8 cellular contexts compared by ENCODE assay signal in genomic region chr16:84754353-84754856, GRCh38. TPM values are rescaled to one million over a fixed set of nuclear protein-coding genes. Genes with fewer than 3 reads are reported as not detected.
DNase-seq lines count a peak whose midpoint lies in the region; ATAC-seq and TF ChIP-seq lines count a peak whose summit lies in the region.

No MANE protein-coding gene starts in this region.

- CTCF ChIA-PET in naive thymus-derived CD4-positive, alpha-beta T cell (lab: Charles Lee) = interaction anchor here (1.0 to 5.6 kb wide), 18 partner anchors 12 to 332 kb away, joined by 3 to 138 read pairs (median 6); no protein-coding TSS in a partner anchor

- no peak overlapping the region for H3K4me2 ChIP-seq in OCI-LY1 (ENCODE audit: low read length)

- no peaks in the 10 kb centered on the region for H4K20me1 ChIP-seq in OCI-LY1 (ENCODE audit: insufficient read depth, low read length)

- H3K36me3 Mint-ChIP-seq in naive thymus-derived CD4-positive, alpha-beta T cell = peaks cover 0 to 8% (median 4%) of the 10 kb centered on the region in 5 donors

- H3K36me3 ChIP-seq in OCI-LY1 (ENCODE audit: insufficient read depth, low read length) (peaks cover 50% of the 10 kb centered on the region), esophagus (ENCODE audit: control insufficient read depth in 2 of 2, insufficient read depth in 2 of 2, low read length in 1 of 2) (no peaks in the 10 kb centered on the region)
- no peaks in the 10 kb centered on the region for H3K36me3 ChIP-seq in naive thymus-derived CD4-positive, alpha-beta T cell (ENCODE audit: control insufficient read depth in 2 of 3, insufficient read depth in 3 of 3, low read length in 3 of 3)

- no peaks in the 10 kb centered on the region for H3K9me2 ChIP-seq in OCI-LY1 (ENCODE audit: low read depth, low read length)

- H3K4me3 ChIP-seq in OCI-LY1 (ENCODE audit: low read depth, low read length, poor library complexity, severe bottlenecking) (no peak overlapping the region), esophagus (ENCODE audit: low read depth in 1 of 2, low read length in 2 of 2) (no peak overlapping the region)
- H3K4me3 ChIP-seq in naive thymus-derived CD4-positive, alpha-beta T cell (ENCODE audit: low read length) = peak overlapping the region; percentile 4

- no peak overlapping the region for H3K9ac ChIP-seq in OCI-LY1 (ENCODE audit: low read length)

- peak; percentile 73 for TF ChIP-seq CTCF in OCI-LY1 (IDR thresholded peaks at IDR 0.05; ENCODE audit: low read length)

- peak overlapping the region; percentile 69 to 92 (median 84) for H3K27ac Mint-ChIP-seq in naive thymus-derived CD4-positive, alpha-beta T cell

- peak; percentile 62 for ATAC-seq in GM18909 (IDR thresholded peaks at IDR 0.05; ENCODE audit: poor library complexity, unreplicated experiment)
- peak; percentile 78 for ATAC-seq in naive thymus-derived CD4-positive, alpha-beta T cell

- H3K4me3 Mint-ChIP-seq in naive thymus-derived CD4-positive, alpha-beta T cell = peak overlapping the region; percentile 49 to 79 (median 69)

- peaks cover 0 to 2% (median 0%) of the 10 kb centered on the region in 11 donors for H3K9me3 Mint-ChIP-seq in naive thymus-derived CD4-positive, alpha-beta T cell

- intact Hi-C loops in naive thymus-derived CD4-positive, alpha-beta T cell (cut with micrococcal nuclease) = loop anchor here (1.0 to 2.0 kb wide), 7 partner anchors 31 to 332 kb away; partner anchors contain the start of gene CRISPLD2 (in 1 of the 2)

- H3K4me1 Mint-ChIP-seq in naive thymus-derived CD4-positive, alpha-beta T cell = peaks cover 46 to 83% (median 79%) of the 10 kb centered on the region in 7 donors

- DNase-seq in AG20443 (ENCODE audit: low spot score) (peak; percentile 81), HuH-7.5 (ENCODE audit: low spot score) (peak; percentile 56), activated T-cell treated with anti-CD3 and anti-CD28 coated beads for 48 hours (ENCODE audit: low read depth) (peak; percentile 39), superior temporal gyrus (ENCODE audit: extremely low spot score) (peak; percentile 96)
- DNase-seq in naive thymus-derived CD4-positive, alpha-beta T cell = peak in 8 of 9 donors; percentile 50 to 87 (median 83)

- no peaks in the 10 kb centered on the region for H3F3A ChIP-seq in OCI-LY1 (ENCODE audit: insufficient read depth, low read length)

- H2AFZ ChIP-seq in OCI-LY1 (ENCODE audit: low read length) = no peak overlapping the region

- H3K27me3 ChIP-seq in OCI-LY1 (ENCODE audit: insufficient read depth, low read length) (no peaks in the 10 kb centered on the region), esophagus (ENCODE audit: control insufficient read depth in 1 of 2, insufficient read depth in 2 of 2, low read length in 2 of 2) (no peaks in the 10 kb centered on the region)
- no peaks in the 10 kb centered on the region for H3K27me3 ChIP-seq in naive thymus-derived CD4-positive, alpha-beta T cell (ENCODE audit: control insufficient read depth in 2 of 2, insufficient read depth in 2 of 2, low read length in 2 of 2)

- WGBS in esophagus, 2 donors = 6 to 7% methylated on average over 12 of the region's 12 CpGs

- H3K27me3 Mint-ChIP-seq in naive thymus-derived CD4-positive, alpha-beta T cell = no peaks in the 10 kb centered on the region

- H3K4me1 ChIP-seq in OCI-LY1 (ENCODE audit: insufficient read depth, low read length, severe bottlenecking) (peaks cover 34% of the 10 kb centered on the region), esophagus (ENCODE audit: control insufficient read depth in 2 of 2, insufficient read depth in 2 of 2, low read length in 1 of 2) (peaks cover 0 to 5% of the 10 kb centered on the region in 2 donors)
- peaks cover 19 to 38% of the 10 kb centered on the region in 2 donors for H3K4me1 ChIP-seq in naive thymus-derived CD4-positive, alpha-beta T cell (ENCODE audit: control insufficient read depth in 2 of 2, insufficient read depth in 2 of 2, low read length in 2 of 2)

- H3K79me2 ChIP-seq in OCI-LY1 (ENCODE audit: insufficient read depth, low read length) = peaks cover 35% of the 10 kb centered on the region

- POLR2A ChIA-PET in naive thymus-derived CD4-positive, alpha-beta T cell (lab: Charles Lee) = interaction anchor here (0.7 to 1.8 kb wide), 4 partner anchors 12 to 217 kb away, joined by 3 to 7 read pairs (median 4); no protein-coding TSS in a partner anchor

- H3K27ac ChIP-seq in OCI-LY1 (ENCODE audit: low read depth, low read length, poor library complexity, severe bottlenecking) = no peak overlapping the region
- peak overlapping the region; percentile 70 to 75 for H3K27ac ChIP-seq in esophagus (ENCODE audit: low read depth in 2 of 2, low read length in 1 of 2)
- H3K27ac ChIP-seq in naive thymus-derived CD4-positive, alpha-beta T cell (ENCODE audit: low read depth, low read length) = peak overlapping the region; percentile 44

- H3K9me3 ChIP-seq in OCI-LY1 (ENCODE audit: low read length) (no peaks in the 10 kb centered on the region), esophagus (ENCODE audit: control insufficient read depth in 2 of 2, insufficient read depth in 1 of 2, low read depth in 1 of 2, low read length in 1 of 2) (no peaks in the 10 kb centered on the region)
- H3K9me3 ChIP-seq in naive thymus-derived CD4-positive, alpha-beta T cell (ENCODE audit: control insufficient read depth in 2 of 3, low read length in 3 of 3) = no peaks in the 10 kb centered on the region

RNA-seq across cellular contexts. Expression of gene USP10, which starts 54.6 kb away (rescaled TPM):
- 10 to 100 TPM; 17.1 to 25.9 TPM for polyA plus RNA-seq in esophagus
- 100 to 1,000 TPM in 3 of 5 experiments, 10 to 100 TPM in 2; 88.4 to 113 (median 112) TPM for total RNA-seq in naive thymus-derived CD4-positive, alpha-beta T cell
- 100 to 1,000 TPM; 106 to 123 TPM for polyA plus RNA-seq in naive thymus-derived CD4-positive, alpha-beta T cell

Comparison
In these comparisons a context has a peak if more than half of its experiments do, and no peak if none do; other contexts are left out.
1. DNase-seq: peak in every context shown above with its lines; median percentile 96 in superior temporal gyrus; 83 in naive thymus-derived CD4-positive, alpha-beta T cell; 81 in AG20443; 56 in HuH-7.5; 39 in activated T-cell treated with anti-CD3 and anti-CD28 coated beads for 48 hours.